Comparison of ENCODE assay signal across 8 cellular contexts in the genomic region with DNA sequence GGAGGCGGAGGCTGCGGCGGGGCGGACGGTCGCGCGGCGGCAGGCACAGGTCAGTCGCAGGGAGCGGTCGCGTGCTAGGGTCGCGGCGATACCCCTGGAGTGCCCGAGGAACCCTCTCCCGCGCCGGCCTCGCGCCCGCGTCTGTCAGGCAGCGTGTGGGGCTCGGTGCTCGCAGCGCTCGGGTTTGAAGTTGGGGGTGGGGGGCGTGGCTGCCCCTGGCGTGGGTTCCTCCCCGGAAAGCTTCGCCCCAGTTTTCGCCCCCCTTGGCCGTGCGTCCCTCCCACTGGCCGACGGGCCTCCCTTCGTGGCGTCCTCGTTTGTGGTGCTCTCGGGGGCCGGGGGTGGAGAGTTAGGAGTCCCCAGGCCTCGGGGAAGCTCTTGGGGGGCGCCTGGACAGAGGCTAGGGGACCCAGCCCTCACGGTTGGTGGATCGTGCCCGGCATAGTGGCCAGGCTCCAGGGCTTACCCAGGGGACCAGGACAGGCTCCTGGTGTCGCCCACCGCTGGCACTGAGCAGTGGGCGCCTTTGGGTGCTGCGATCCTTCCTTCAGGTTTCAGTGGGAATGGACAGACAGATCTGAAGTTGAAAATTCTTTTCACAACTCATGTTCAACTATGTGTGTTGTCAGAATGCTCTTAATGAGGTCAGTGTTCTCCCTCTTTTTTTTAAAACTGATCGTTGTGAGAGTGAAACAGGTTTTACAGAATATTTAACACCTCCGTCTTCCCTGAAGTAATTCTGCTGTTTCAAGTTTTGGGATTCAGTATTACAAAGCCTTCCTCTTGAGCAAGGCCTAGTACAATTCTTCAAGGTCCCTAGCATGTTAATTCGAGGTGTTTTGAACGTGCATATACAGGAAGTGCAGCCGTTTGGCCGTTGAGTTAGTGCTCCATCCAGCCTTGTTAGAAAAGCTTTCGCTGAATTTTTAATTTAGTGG. TPM values are rescaled to one million over a fixed set of nuclear protein-coding genes. Genes with fewer than 3 reads are reported as not detected.
A peak's percentile ranks its signal among the peaks of the same experiment; 100 is the strongest.
DNase-seq lines count a peak whose midpoint lies in the region; ATAC-seq and TF ChIP-seq lines count a peak whose summit lies in the region.

No MANE protein-coding gene starts in this region.

- peaks cover 2% of the 10 kb centered on the region; the same call in 1 of the 2 replicates for H3K36me3 ChIP-seq in MM.1S (replicated peaks; ENCODE audit: insufficient read depth, low read length)
- peaks cover 0 to 25% (median 0%) of the 10 kb centered on the region in 3 donors for H3K36me3 ChIP-seq in esophagus squamous epithelium
- H3K36me3 ChIP-seq in vagina: peaks cover 0 to 14% of the 10 kb centered on the region in 2 donors

- intact Hi-C loops in esophagus squamous epithelium (cut with DNase I): no loop called here
- intact Hi-C loops in vagina (cut with DNase I): loop anchor here (2.0 to 10.0 kb wide), 2 partner anchors 141 to 373 kb away; partner anchors contain the start of genes NDUFV2 and TWSG1

- ATAC-seq in GM21717 (IDR thresholded peaks at IDR 0.05; ENCODE audit: unreplicated experiment): peak; percentile 2

- H3K27ac Mint-ChIP-seq in osteocyte (ENCODE audit: unreplicated experiment): peak overlapping the region; percentile 76

- peaks cover 8% of the 10 kb centered on the region for H3K36me3 Mint-ChIP-seq in osteocyte (ENCODE audit: unreplicated experiment)

- H3K79me2 ChIP-seq in MM.1S (ENCODE audit: low read length): peaks cover 55% of the 10 kb centered on the region

- peaks cover 12% of the 10 kb centered on the region for H3K4me1 ChIP-seq in MM.1S (ENCODE audit: low read length)
- peaks cover 13 to 35% (median 13%) of the 10 kb centered on the region in 3 donors for H3K4me1 ChIP-seq in esophagus squamous epithelium
- peaks cover 30% of the 10 kb centered on the region for H3K4me1 ChIP-seq in vagina

- H3K9ac ChIP-seq in MM.1S (ENCODE audit: low read length): peak overlapping the region; percentile 75

- TF ChIP-seq POLR2A in esophagus squamous epithelium (IDR thresholded peaks at IDR 0.05) (no peak), vagina (IDR thresholded peaks at IDR 0.05) (no peak)

- H3K4me2 ChIP-seq in MM.1S (ENCODE audit: low read depth, low read length): peak overlapping the region; percentile 69

- no peaks in the 10 kb centered on the region for H3K9me2 ChIP-seq in MM.1S (replicated peaks; ENCODE audit: insufficient read depth, low read length)

- H3K4me3 ChIP-seq in MM.1S (ENCODE audit: low read length): peak overlapping the region; percentile 94
- peak overlapping the region; percentile 86 to 99 (median 96) for H3K4me3 ChIP-seq in esophagus squamous epithelium
- peak overlapping the region; percentile 85 to 97 for H3K4me3 ChIP-seq in vagina

- peak overlapping the region; percentile 60; the same call in 1 of the 2 replicates for H3K27ac ChIP-seq in MM.1S (ENCODE audit: low read length)
- peak overlapping the region; percentile 95 to 99 (median 98) for H3K27ac ChIP-seq in esophagus squamous epithelium
- peak overlapping the region; percentile 91 for H3K27ac ChIP-seq in vagina

- DNase-seq in GDM1 (lab: John Stamatoyannopoulos, UW) (peak; percentile 76), MM.1S (peak; percentile 45), esophagus squamous epithelium (lab: John Stamatoyannopoulos, UW) (no peak), osteocyte (ENCODE audit: extremely low spot score, unreplicated experiment) (no peak), vagina (ENCODE audit: extremely low spot score in 2 of 2) (no peak), COR-L47 (lab: John Stamatoyannopoulos, UW) (no peak)
- peak; percentile 30 to 35 for DNase-seq in activated CD8-positive, alpha-beta memory T cell treated with anti-CD3 and anti-CD28 coated beads for 4 hours (ENCODE audit: low read depth in 2 of 2)

- H3K9me3 ChIP-seq in MM.1S (replicated peaks; ENCODE audit: insufficient read depth, low read length) (no peaks in the 10 kb centered on the region), esophagus squamous epithelium (no peaks in the 10 kb centered on the region), vagina (no peaks in the 10 kb centered on the region)

- H3K9me3 Mint-ChIP-seq in osteocyte (ENCODE audit: unreplicated experiment): no peaks in the 10 kb centered on the region

- H3F3A ChIP-seq in MM.1S (ENCODE audit: insufficient read depth, low read length): 0 out of 2 replicates have a peak, but pooled peaks cover 11% of the 10 kb centered on the region

- H3K27me3 ChIP-seq in MM.1S (replicated peaks; ENCODE audit: insufficient read depth, low read length) (no peaks in the 10 kb centered on the region), esophagus squamous epithelium (no peaks in the 10 kb centered on the region), vagina (no peaks in the 10 kb centered on the region)

- 0 to 1% methylated on average over 9 of the region's 59 CpGs for WGBS in esophagus squamous epithelium, 2 donors

- H3K4me1 Mint-ChIP-seq in osteocyte (ENCODE audit: unreplicated experiment): peaks cover 26% of the 10 kb centered on the region

- H3K27me3 Mint-ChIP-seq in osteocyte (ENCODE audit: unreplicated experiment): peaks cover 7% of the 10 kb centered on the region

- no peaks in the 10 kb centered on the region for H4K20me1 ChIP-seq in MM.1S (ENCODE audit: insufficient read depth, low read length)

- H3K4me3 Mint-ChIP-seq in osteocyte (ENCODE audit: unreplicated experiment): peak overlapping the region; percentile 86

- peak overlapping the region; percentile 62 for H2AFZ ChIP-seq in MM.1S (ENCODE audit: low read length)

- TF ChIP-seq CTCF in MM.1S (IDR thresholded peaks at IDR 0.05; ENCODE audit: low read length) (no peak), esophagus squamous epithelium (IDR thresholded peaks at IDR 0.05) (no peak), osteocyte (IDR thresholded peaks at IDR 0.05) (no peak), vagina (IDR thresholded peaks at IDR 0.05) (no peak)

RNA-seq across cellular contexts. Expression of gene RALBP1, which starts 0.6 kb away (rescaled TPM):
- total RNA-seq in esophagus squamous epithelium (100 to 1,000 TPM in 1 of 4 donors, 10 to 100 TPM in 3; 74.0 to 105 (median 84.1) TPM), osteocyte (48.3 and 50.9 TPM in 2 replicates), vagina (65.6 TPM)

Comparison
In these comparisons a context has a peak if more than half of its experiments do, and no peak if none do; other contexts are left out.
1. DNase-seq: peak in GDM1 (single experiment), MM.1S (single experiment) and activated CD8-positive, alpha-beta memory T cell treated with anti-CD3 and anti-CD28 coated beads for 4 hours (2 of 2); none in esophagus squamous epithelium (single experiment), osteocyte (single experiment), vagina (0 of 2) and COR-L47 (single experiment).
2. Peak in every context shown above with its lines, with median percentiles within 50 percentile points of each other: H3K27ac ChIP-seq and H3K4me3 ChIP-seq.